In the genomic region with DNA sequence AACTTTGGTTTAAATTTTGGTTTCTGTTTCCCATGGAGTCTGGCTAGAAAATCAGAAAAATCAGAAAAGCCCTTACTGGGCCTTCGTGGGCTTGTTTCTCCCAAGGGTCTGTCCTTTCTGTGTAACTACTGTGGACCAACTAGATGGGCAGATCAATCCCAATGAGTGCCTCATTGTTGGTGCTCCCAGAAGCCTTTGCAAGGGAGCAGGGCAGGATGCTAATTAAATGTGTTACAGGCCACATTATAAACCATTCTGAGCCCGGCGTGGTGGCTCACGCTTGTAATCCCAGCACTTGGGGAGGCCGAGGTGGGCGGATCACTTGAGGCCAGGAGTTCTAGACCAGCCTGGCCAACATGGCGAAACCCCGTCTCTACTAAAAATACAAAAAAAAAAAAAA, we compare ENCODE assay signal across 8 cellular contexts. TPM values are rescaled to one million over a fixed set of nuclear protein-coding genes. Genes with fewer than 3 reads are reported as not detected.
DNase-seq lines count a peak whose midpoint lies in the region; ATAC-seq and TF ChIP-seq lines count a peak whose summit lies in the region.
"Not testable (repeated sequence)": the region's sequence is repeated elsewhere in the genome, so short reads cannot be mapped to it uniquely, and the experiment has no call there.

No MANE protein-coding gene starts in this region.

- peaks cover 62% of the 10 kb centered on the region for H3K79me2 ChIP-seq in GM23248 (ENCODE audit: insufficient read depth)

- POLR2A ChIA-PET in AG04450 (lab: Yijun Ruan, JAX); activated naive CD8-positive, alpha-beta T cell treated with anti-CD3 and anti-CD28 coated beads, Interleukin-2, amount 10 ng/mL, durations not matched to agents 7 days and 5 days (lab: Charles Lee): not testable (repeated sequence)

- H3K27me3 Mint-ChIP-seq in activated naive CD8-positive, alpha-beta T cell treated with anti-CD3 and anti-CD28 coated beads, Interleukin-2, amount 10 ng/mL, durations not matched to agents 7 days and 5 days; memory B cell: not testable (repeated sequence)

- TF ChIP-seq CTCF in AG04450 (IDR thresholded peaks at IDR 0.05; ENCODE audit: low read depth, low read length); WERI-Rb-1 (IDR thresholded peaks at IDR 0.05; ENCODE audit: low read depth, low read length): not testable (repeated sequence)

- H3K4me3 ChIP-seq in AG04450 (ENCODE audit: low read depth, low read length) (peak overlapping the region; percentile 84), GM23248 (peak overlapping the region; percentile 99), WERI-Rb-1 (ENCODE audit: low read depth, low read length) (peak overlapping the region; percentile 73), skeletal muscle satellite cell (ENCODE audit: low read length) (peak overlapping the region; percentile 94)

- H3K36me3 Mint-ChIP-seq in activated naive CD8-positive, alpha-beta T cell treated with anti-CD3 and anti-CD28 coated beads, Interleukin-2, amount 10 ng/mL, durations not matched to agents 7 days and 5 days: peaks cover 23% of the 10 kb centered on the region
- H3K36me3 Mint-ChIP-seq in memory B cell: not testable (repeated sequence)

- peak overlapping the region; percentile 79 for H3K27ac Mint-ChIP-seq in activated naive CD8-positive, alpha-beta T cell treated with anti-CD3 and anti-CD28 coated beads, Interleukin-2, amount 10 ng/mL, durations not matched to agents 7 days and 5 days
- H3K27ac Mint-ChIP-seq in memory B cell: not testable (repeated sequence)

- not testable (repeated sequence) for H3K9me2 ChIP-seq in GM23248 (ENCODE audit: insufficient read depth)

- peak overlapping the region; percentile 83 for H3K9ac ChIP-seq in GM23248
- H3K9ac ChIP-seq in skeletal muscle satellite cell (ENCODE audit: low read depth, low read length): peak overlapping the region; percentile 90

- 88% methylated on average over 7 to 8 of the region's 8 CpGs for WGBS in GM23248 (ENCODE audit: low coverage in 1 of 2, low lambda C conversion rate in 2 of 2, missing lambda C conversion rate in 2 of 2), 2 experiments

- peaks cover 25% of the 10 kb centered on the region for H3K4me1 ChIP-seq in GM23248 (ENCODE audit: insufficient read depth)
- peaks cover 32% of the 10 kb centered on the region for H3K4me1 ChIP-seq in skeletal muscle satellite cell (ENCODE audit: control insufficient read depth, insufficient read depth, low read length)

- CTCF ChIA-PET in AG04450 (lab: Charles Lee): interaction anchor here (0.6 kb wide), 1 partner anchor 110 kb away, joined by 3 read pairs; no protein-coding TSS in a partner anchor

- H3K9me3 Mint-ChIP-seq in activated naive CD8-positive, alpha-beta T cell treated with anti-CD3 and anti-CD28 coated beads, Interleukin-2, amount 10 ng/mL, durations not matched to agents 7 days and 5 days; memory B cell: not testable (repeated sequence)

- peak overlapping the region; percentile 99 for H2AFZ ChIP-seq in GM23248

- H3K36me3 ChIP-seq in GM23248 (ENCODE audit: low read depth); skeletal muscle satellite cell (ENCODE audit: insufficient read depth, low read length): not testable (repeated sequence)
- H3K36me3 ChIP-seq in WERI-Rb-1: peaks cover 16% of the 10 kb centered on the region

- not testable (repeated sequence) for H3K27me3 ChIP-seq in AG04450 (ENCODE audit: control insufficient read depth, insufficient read depth, low read length); GM23248 (replicated peaks; ENCODE audit: insufficient read depth); WERI-Rb-1 (ENCODE audit: insufficient read depth, low read depth, severe bottlenecking); skeletal muscle satellite cell (ENCODE audit: control insufficient read depth, insufficient read depth, low read length)

- peak overlapping the region; percentile 98 for H3K4me3 Mint-ChIP-seq in activated naive CD8-positive, alpha-beta T cell treated with anti-CD3 and anti-CD28 coated beads, Interleukin-2, amount 10 ng/mL, durations not matched to agents 7 days and 5 days
- H3K4me3 Mint-ChIP-seq in memory B cell: peak overlapping the region; percentile 94

- H3K9me3 ChIP-seq in AG04450 (ENCODE audit: control insufficient read depth, insufficient read depth, low read length); GM23248 (ENCODE audit: low read depth); WERI-Rb-1 (ENCODE audit: severe bottlenecking); skeletal muscle satellite cell (replicated peaks; ENCODE audit: low read length): not testable (repeated sequence)

- not testable (repeated sequence) for DNase-seq in AG04450 (ENCODE audit: low read depth, low spot score); GM23248; WERI-Rb-1; activated naive CD8-positive, alpha-beta T cell treated with anti-CD3 and anti-CD28 coated beads, Interleukin-2, amount 10 ng/mL, durations not matched to agents 7 days and 5 days; epithelial cell of prostate (ENCODE audit: low read depth, low spot score); memory B cell (ENCODE audit: low spot score in 2 of 2)
- peak; percentile 9 for DNase-seq in NCI-H69 (lab: John Stamatoyannopoulos, UW)

- H3K4me2 ChIP-seq in GM23248 (ENCODE audit: unreplicated experiment) (peak overlapping the region; percentile 93), skeletal muscle satellite cell (ENCODE audit: low read length) (peak overlapping the region; percentile 98)

- peaks cover 46% of the 10 kb centered on the region for H3K4me1 Mint-ChIP-seq in activated naive CD8-positive, alpha-beta T cell treated with anti-CD3 and anti-CD28 coated beads, Interleukin-2, amount 10 ng/mL, durations not matched to agents 7 days and 5 days
- not testable (repeated sequence) for H3K4me1 Mint-ChIP-seq in memory B cell

- in situ Hi-C loops in GM23248 (cut with MboI): not testable (repeated sequence)

- not testable (repeated sequence) for H4K20me1 ChIP-seq in GM23248 (ENCODE audit: insufficient read depth)

- not testable (repeated sequence) for ATAC-seq in activated naive CD8-positive, alpha-beta T cell treated with anti-CD3 and anti-CD28 coated beads, Interleukin-2, amount 10 ng/mL, durations not matched to agents 7 days and 5 days (ENCODE audit: low read depth); memory B cell (ENCODE audit: low read depth)

- not testable (repeated sequence) for H3K27ac ChIP-seq in AG04450 (ENCODE audit: low read depth, low read length); WERI-Rb-1
- H3K27ac ChIP-seq in GM23248 (peak overlapping the region; percentile 42; the same call in 1 of the 2 replicates), epithelial cell of prostate (peak overlapping the region; percentile 63)

- peaks cover 28% of the 10 kb centered on the region for H3F3A ChIP-seq in GM23248 (ENCODE audit: insufficient read depth)

RNA-seq across cellular contexts. Expression of gene MELK, which starts 1.4 kb away (rescaled TPM):
- polyA plus RNA-seq in AG04450 (2011; rRNA removed): 13.0 and 19.2 TPM in 2 replicates
- 5.7 and 14.4 TPM in 2 replicates for polyA minus RNA-seq in AG04450 (2011; rRNA and poly(A)+ RNA removed)
- total RNA-seq in GM23248 (2014; rRNA removed; shearing (Covaris generic)): 23.2 and 23.3 TPM in 2 replicates
- 24.5 and 24.7 TPM in 2 replicates for polyA plus RNA-seq in GM23248 (2016; fragmentation: Nextera tagmentation; extraction: Ambion mirVana)
- total RNA-seq in activated naive CD8-positive, alpha-beta T cell treated with anti-CD3 and anti-CD28 coated beads, Interleukin-2, amount 10 ng/mL, durations not matched to agents 7 days and 5 days: 10 to 100 TPM; 47.2 to 48.1 TPM
- 24.1 and 28.8 TPM in 2 replicates for total RNA-seq in skeletal muscle satellite cell (2012; rRNA removed)
